ENCODE assay signal across 14 cellular contexts in the genomic region with DNA sequence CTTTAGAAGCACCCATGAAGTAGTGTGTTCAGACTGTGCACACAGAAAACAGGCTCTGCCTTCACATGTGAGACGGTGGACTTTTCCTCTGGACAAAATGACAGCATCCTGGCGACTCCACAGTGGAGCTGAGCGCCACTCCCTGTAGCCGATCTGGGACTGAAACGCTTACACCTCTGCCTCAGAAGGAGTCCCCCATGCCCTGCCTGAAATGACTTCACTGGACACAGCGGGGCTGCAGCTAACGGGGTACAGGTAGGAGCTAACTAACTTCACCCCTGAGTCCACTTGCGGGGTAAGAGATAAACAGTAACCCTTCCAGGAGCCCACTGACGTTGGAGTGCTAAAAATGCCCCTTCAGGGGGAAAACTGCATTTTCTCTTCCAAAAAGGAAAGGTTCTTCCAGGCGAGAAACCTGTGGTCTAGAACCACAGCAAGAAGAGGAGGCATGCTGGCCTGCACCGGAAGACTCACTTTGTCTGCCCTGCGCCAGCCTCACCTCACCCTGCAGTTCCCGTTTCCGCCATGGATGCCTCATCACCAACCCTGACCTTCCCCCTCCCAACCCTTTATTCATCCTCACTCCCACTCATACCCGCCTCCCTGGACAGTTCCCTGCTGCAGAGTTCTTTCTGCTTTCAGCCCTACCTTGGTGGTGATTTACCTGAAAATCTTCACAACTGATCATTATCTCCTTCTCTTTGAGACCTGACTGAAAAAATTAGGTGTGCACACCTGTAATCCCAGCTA. TPM values are rescaled to one million over a fixed set of nuclear protein-coding genes. Genes with fewer than 3 reads are reported as not detected.
DNase-seq lines count a peak whose midpoint lies in the region; ATAC-seq and TF ChIP-seq lines count a peak whose summit lies in the region.
"Had no signal": no experiment of that assay in that cellular context is flagged by ENCODE, and none has a peak within 500 bp of the region (broad histone marks: within the 10 kb centered on the region; RNA-seq: fewer than 3 reads in every experiment).

No MANE protein-coding gene starts in this region.

- TF ChIP-seq CTCF in GM23338 (conservative IDR thresholded peaks at IDR 0.05; ENCODE audit: low read depth in 2 of 2) = no peak
- TF ChIP-seq CTCF in WTC11 (IDR thresholded peaks at IDR 0.05) = no peak
- TF ChIP-seq CTCF in PC-9 (conservative IDR thresholded peaks at IDR 0.05) = no peak

- H3K9me2 ChIP-seq in GM23338 (ENCODE audit: insufficient read depth) (no peaks in the 10 kb centered on the region), PC-9 (ENCODE audit: insufficient read depth) (no peaks in the 10 kb centered on the region)

- no peaks in the 10 kb centered on the region for H3K4me1 ChIP-seq in CD4-positive, alpha-beta memory T cell (ENCODE audit: insufficient read depth, low read length)
- H3K4me1 ChIP-seq in GM23338 (ENCODE audit: insufficient read depth) (no peaks in the 10 kb centered on the region; the same call in 1 of the 2 replicates), PC-9 (replicated peaks; ENCODE audit: insufficient read depth) (no peaks in the 10 kb centered on the region)
- H3K4me1 ChIP-seq: Caco-2, tibial artery had no signal

- ATAC-seq in GM23338 = peak; percentile 91
- ATAC-seq in WTC11 = peak; percentile 82
- peak; percentile 17 for ATAC-seq in left colon

- H3K27ac Mint-ChIP-seq in CD4-positive, alpha-beta memory T cell = peak overlapping the region in 4 of 7 donors; percentile 19 to 68 (median 36)
- peak overlapping the region; percentile 5; the same call in 1 of the 2 replicates for H3K27ac Mint-ChIP-seq in GM23338
- H3K27ac Mint-ChIP-seq in WTC11 = no peak overlapping the region

- H3K9me3 ChIP-seq in CD4-positive, alpha-beta memory T cell (ENCODE audit: control insufficient read depth in 1 of 2, low read length in 2 of 2) = no peaks in the 10 kb centered on the region
- no peaks in the 10 kb centered on the region for H3K9me3 ChIP-seq in PC-9 (ENCODE audit: insufficient read depth, low read depth)
- H3K9me3 ChIP-seq: Caco-2, left ventricle myocardium inferior, tibial artery had no signal

- no TSS peak for BruUV-seq in PC-9 (replicated peaks; lab: Mats Ljungman, UMichigan)

- peaks cover 24 to 40% of the 10 kb centered on the region in 2 donors for H3K36me3 Mint-ChIP-seq in CD4-positive, alpha-beta memory T cell
- H3K36me3 Mint-ChIP-seq in GM23338 (ENCODE audit: low read depth) = peaks cover 13% of the 10 kb centered on the region; the same call in 2 of the 3 replicates
- H3K36me3 Mint-ChIP-seq in WTC11 = peaks cover 23% of the 10 kb centered on the region

- no peaks in the 10 kb centered on the region for H3K27me3 Mint-ChIP-seq in CD4-positive, alpha-beta memory T cell
- H3K27me3 Mint-ChIP-seq in GM23338 (ENCODE audit: insufficient read depth, low read depth, poor library complexity) (peaks cover 3% of the 10 kb centered on the region), WTC11 (ENCODE audit: low read depth) (peaks cover 27% of the 10 kb centered on the region)

- no peak for DNase-seq in CD4-positive, alpha-beta memory T cell
- DNase-seq in GM23338 (ENCODE audit: low spot score) (peak; percentile 54), WTC11 (ENCODE audit: low spot score) (no peak), left colon (no peak), 8988T (no peak), PC-9 (no peak), HT-29 (ENCODE audit: low spot score) (no peak), AG08396 (ENCODE audit: low spot score) (no peak)
- DNase-seq: Caco-2; effector CD8-positive, alpha-beta T cell; left ventricle myocardium inferior; NCI-H1048; NCI-H2227 treated with DMSO at 0.1 percent for 48 hours had no signal

- H3K36me3 ChIP-seq in CD4-positive, alpha-beta memory T cell (ENCODE audit: insufficient read depth, low read length) = peaks cover 41% of the 10 kb centered on the region
- H3K36me3 ChIP-seq in GM23338 (ENCODE audit: insufficient read depth) = no peaks in the 10 kb centered on the region
- H3K36me3 ChIP-seq in PC-9 (ENCODE audit: low read depth) = no peaks in the 10 kb centered on the region

- H3K4me2 ChIP-seq in GM23338 (no peak overlapping the region), PC-9 (no peak overlapping the region)

- no peak overlapping the region for H3K4me3 ChIP-seq in CD4-positive, alpha-beta memory T cell (ENCODE audit: low read length in 2 of 2)
- H3K4me3 ChIP-seq in GM23338 = no peak overlapping the region
- H3K4me3 ChIP-seq in PC-9 = no peak overlapping the region
- H3K4me3 ChIP-seq: left ventricle myocardium inferior, tibial artery had no signal

- H3K9me3 Mint-ChIP-seq in CD4-positive, alpha-beta memory T cell = peaks cover 0 to 3% (median 0%) of the 10 kb centered on the region in 8 donors
- H3K9me3 Mint-ChIP-seq in GM23338 = no peaks in the 10 kb centered on the region
- H3K9me3 Mint-ChIP-seq in WTC11 = no peaks in the 10 kb centered on the region

- H3F3A ChIP-seq in GM23338 (replicated peaks; ENCODE audit: low read depth) (no peaks in the 10 kb centered on the region), PC-9 (ENCODE audit: insufficient read depth, low read depth) (no peaks in the 10 kb centered on the region)

- no peaks in the 10 kb centered on the region for H3K27me3 ChIP-seq in CD4-positive, alpha-beta memory T cell (ENCODE audit: insufficient read depth, low read length)
- H3K27me3 ChIP-seq in GM23338 (ENCODE audit: insufficient read depth) (no peaks in the 10 kb centered on the region), PC-9 (ENCODE audit: insufficient read depth, low read depth) (no peaks in the 10 kb centered on the region)
- H3K27me3 ChIP-seq: tibial artery had no signal

- intact Hi-C loops in CD4-positive, alpha-beta memory T cell (cut with micrococcal nuclease) = no loop called here
- intact Hi-C loops in left colon (cut with DNase I, micrococcal nuclease) (no loop called here), PC-9 (cut with micrococcal nuclease; ENCODE audit: unreplicated experiment) (no loop called here)

- H3K79me2 ChIP-seq in GM23338 (replicated peaks; ENCODE audit: insufficient read depth) (no peaks in the 10 kb centered on the region), PC-9 (ENCODE audit: low read depth) (no peaks in the 10 kb centered on the region)

- no peak overlapping the region for H3K4me3 Mint-ChIP-seq in CD4-positive, alpha-beta memory T cell
- no peak overlapping the region for H3K4me3 Mint-ChIP-seq in GM23338
- H3K4me3 Mint-ChIP-seq in WTC11 = no peak overlapping the region

- no peak overlapping the region for H2AFZ ChIP-seq in GM23338
- H2AFZ ChIP-seq in PC-9 = no peak overlapping the region

- POLR2A ChIA-PET in CD4-positive, alpha-beta memory T cell (lab: Charles Lee; ENCODE audit: partially characterized antibody) = no interaction called here
- POLR2A ChIA-PET in WTC11 (lab: Charles Lee) (no interaction called here), PC-9 (lab: Charles Lee; ENCODE audit: unreplicated experiment) (no interaction called here)

- CTCF ChIA-PET in CD4-positive, alpha-beta memory T cell (lab: Charles Lee; ENCODE audit: partially characterized antibody) = interaction anchor here (0.8 to 1.2 kb wide), 2 partner anchors 28 to 445 kb away, joined by 3 read pairs; no protein-coding TSS in a partner anchor
- CTCF ChIA-PET in WTC11 (lab: Charles Lee) = interaction anchor here (0.6 to 2.2 kb wide), 4 partner anchors 31 to 271 kb away, joined by 3 to 5 read pairs (median 4); no protein-coding TSS in a partner anchor
- CTCF ChIA-PET in PC-9 (lab: Charles Lee) = interaction anchor here (0.6 to 0.7 kb wide), 2 partner anchors 202 to 317 kb away, joined by 3 read pairs; no protein-coding TSS in a partner anchor

- H4K20me1 ChIP-seq in GM23338 (replicated peaks; ENCODE audit: insufficient read depth) = peaks cover 4% of the 10 kb centered on the region; the same call in 1 of the 2 replicates
- H4K20me1 ChIP-seq in PC-9 (ENCODE audit: insufficient read depth) = 0 out of 2 replicates have a peak, but pooled peaks cover 6% of the 10 kb centered on the region

- H3K4me1 Mint-ChIP-seq in CD4-positive, alpha-beta memory T cell = peaks cover 0 to 6% (median 3%) of the 10 kb centered on the region in 4 donors
- H3K4me1 Mint-ChIP-seq in GM23338 (peaks cover 28% of the 10 kb centered on the region), WTC11 (peaks cover 9% of the 10 kb centered on the region)

- H3K27ac ChIP-seq in CD4-positive, alpha-beta memory T cell (ENCODE audit: low read depth, low read length) = no peak overlapping the region
- H3K27ac ChIP-seq in GM23338 (ENCODE audit: low read depth) (0 out of 2 replicates have a peak overlapping the region, but pooled peaks have one; percentile 55), PC-9 (no peak overlapping the region)
- H3K27ac ChIP-seq: tibial artery had no signal

TF ChIP-seq in GM23338, 12 proteins besides CTCF, POLR2A, EP300 and RAD21 (continues in another document):
- TF ChIP-seq CREB1 (CRISPR knock-in tag; IDR thresholded peaks at IDR 0.05; ENCODE audit: low read depth) (no peak), NANOG (IDR thresholded peaks at IDR 0.05; ENCODE audit: borderline replicate concordance) (no peak), POLR2AphosphoS5 (IDR thresholded peaks at IDR 0.05; ENCODE audit: low read depth) (no peak)

TF ChIP-seq in WTC11, 78 proteins besides CTCF, POLR2A, EP300 and RAD21 (continues in another document):
- TF ChIP-seq, protein P1, sequence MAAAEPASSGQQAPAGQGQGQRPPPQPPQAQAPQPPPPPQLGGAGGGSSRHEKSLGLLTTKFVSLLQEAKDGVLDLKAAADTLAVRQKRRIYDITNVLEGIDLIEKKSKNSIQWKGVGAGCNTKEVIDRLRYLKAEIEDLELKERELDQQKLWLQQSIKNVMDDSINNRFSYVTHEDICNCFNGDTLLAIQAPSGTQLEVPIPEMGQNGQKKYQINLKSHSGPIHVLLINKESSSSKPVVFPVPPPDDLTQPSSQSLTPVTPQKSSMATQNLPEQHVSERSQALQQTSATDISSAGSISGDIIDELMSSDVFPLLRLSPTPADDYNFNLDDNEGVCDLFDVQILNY (CRISPR knock-in tag; IDR thresholded peaks at IDR 0.05) = no peak
- TF ChIP-seq, protein P2, sequence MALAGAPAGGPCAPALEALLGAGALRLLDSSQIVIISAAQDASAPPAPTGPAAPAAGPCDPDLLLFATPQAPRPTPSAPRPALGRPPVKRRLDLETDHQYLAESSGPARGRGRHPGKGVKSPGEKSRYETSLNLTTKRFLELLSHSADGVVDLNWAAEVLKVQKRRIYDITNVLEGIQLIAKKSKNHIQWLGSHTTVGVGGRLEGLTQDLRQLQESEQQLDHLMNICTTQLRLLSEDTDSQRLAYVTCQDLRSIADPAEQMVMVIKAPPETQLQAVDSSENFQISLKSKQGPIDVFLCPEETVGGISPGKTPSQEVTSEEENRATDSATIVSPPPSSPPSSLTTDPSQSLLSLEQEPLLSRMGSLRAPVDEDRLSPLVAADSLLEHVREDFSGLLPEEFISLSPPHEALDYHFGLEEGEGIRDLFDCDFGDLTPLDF (CRISPR knock-in tag; IDR thresholded peaks at IDR 0.05) = no peak

RNA-seq across cellular contexts. Expression of a gene that starts 19.4 kb away (rescaled TPM):
- total RNA-seq in CD4-positive, alpha-beta memory T cell = 10 to 100 TPM; 20.1 to 25.5 TPM
- polyA plus RNA-seq in CD4-positive, alpha-beta memory T cell = 10 to 100 TPM; 10.1 to 15.5 TPM
- total RNA-seq in GM23338 (2014; rRNA removed; shearing (Covaris generic)) = 10.2 and 11.5 TPM in 2 replicates
- 16.0 and 16.1 TPM in 2 replicates for polyA plus RNA-seq in GM23338 (2016; fragmentation: Nextera tagmentation; extraction: Ambion mirVana)
- total RNA-seq in WTC11 (2021) (18.1 to 25.2 TPM (median 20.6 TPM) in 3 replicates), left colon (10 to 100 TPM; 23.2 to 25.5 TPM), PC-9 (2021) (50.3 and 84.8 TPM in 2 replicates)
- total RNA-seq in HT-29 (2014; rRNA removed; shearing (Covaris generic)) = 24.5 and 25.8 TPM in 2 replicates

Comparison
In these comparisons a context has a peak if more than half of its experiments do, and no peak if none do; other contexts are left out.
1. ATAC-seq: peak in every context shown above with its lines; median percentile 91 in GM23338; 82 in WTC11; 17 in left colon.